Comparison of ENCODE assay signal across 32 cellular contexts in genomic region chr13:31020996-31021395, GRCh38.
"Had no signal": no experiment of that assay in that cellular context is flagged by ENCODE, and none has a peak within 500 bp of the region (broad histone marks: within the 10 kb centered on the region; RNA-seq: fewer than 3 reads in every experiment).

No MANE protein-coding gene starts in this region.

- DNase-seq: activated CD4-positive, alpha-beta memory T cell treated with anti-CD3 and anti-CD28 coated beads, Interleukin-2, amount 10 ng/mL, durations not matched to agents 7 days and 5 days; activated CD4-positive, alpha-beta T cell treated with anti-CD3 and anti-CD28 coated beads for 36 hours; activated CD4-positive, alpha-beta T cell treated with anti-CD3 and anti-CD28 coated beads, Interleukin-2, amount 10 ng/mL, durations not matched to agents 7 days and 5 days; activated CD4-positive, alpha-beta T cell treated with anti-CD3 and anti-CD28 coated beads, Interleukin-2, amount 50 U/mL, for 4 hours; activated CD4-positive, CD25-positive, alpha-beta regulatory T cell; activated CD4-positive, CD25-positive, alpha-beta regulatory T cell treated with anti-CD3 and anti-CD28 coated beads, Interleukin-2, amount 50 U/mL, for 72 hours; activated CD8-positive, alpha-beta memory T cell treated with anti-CD3 and anti-CD28 coated beads, Interleukin-2, amount 50 U/mL, for 48 hours; activated effector memory CD4-positive, alpha-beta T cell treated with Interleukin-2 at 50 U/mL for 16 hours; activated gamma-delta T cell treated with Interleukin-2 at 50 U/mL for 16 hours; activated naive CD4-positive, alpha-beta T cell treated with anti-CD3 and anti-CD28 coated beads, Interleukin-2, amount 50 U/mL, for 16 hours; activated naive CD4-positive, alpha-beta T cell treated with Interleukin-2 at 50 U/mL for 16 hours; activated T-cell treated with anti-CD3 and anti-CD28 coated beads for 4 hours; activated T-cell treated with anti-CD3 and anti-CD28 coated beads, Interleukin-2, amount 50 U/mL, for 24 hours; activated T-cell treated with anti-CD3 and anti-CD28 coated beads, Interleukin-2, amount 50 U/mL, for 72 hours; amniotic stem cell; anterior cingulate cortex; central memory CD4-positive, alpha-beta T cell; cerebellar nuclear complex; dorsolateral prefrontal cortex; effector memory CD4-positive, alpha-beta T cell; endodermal cell; foreskin fibroblast; head of caudate nucleus; T-helper 2 cell had no signal

- H3K27ac Mint-ChIP-seq: activated CD4-positive, alpha-beta memory T cell treated with anti-CD3 and anti-CD28 coated beads, Interleukin-2, amount 10 ng/mL, durations not matched to agents 7 days and 5 days; activated CD4-positive, alpha-beta T cell treated with anti-CD3 and anti-CD28 coated beads for 36 hours; activated CD4-positive, alpha-beta T cell treated with anti-CD3 and anti-CD28 coated beads, Interleukin-2, amount 10 ng/mL, durations not matched to agents 7 days and 5 days; activated naive CD8-positive, alpha-beta T cell; activated T-cell treated with anti-CD3 and anti-CD28 coated beads, Interleukin-2, amount 50 U/mL, for 24 hours; activated T-cell treated with anti-CD3 and anti-CD28 coated beads, Interleukin-2, amount 50 U/mL, for 72 hours; dendritic cell treated with granulocyte-macrophage colony-stimulating factor and Interleukin-4, amounts not matched to agents 40 ng/mL and 50 ng/mL, for 4 days; endodermal cell had no signal

- H3K27me3 ChIP-seq: breast epithelium, cardiac muscle cell, dorsolateral prefrontal cortex had no signal

- H3K4me3 Mint-ChIP-seq: activated CD4-positive, alpha-beta memory T cell treated with anti-CD3 and anti-CD28 coated beads, Interleukin-2, amount 10 ng/mL, durations not matched to agents 7 days and 5 days; activated CD4-positive, alpha-beta T cell treated with anti-CD3 and anti-CD28 coated beads for 36 hours; activated CD4-positive, alpha-beta T cell treated with anti-CD3 and anti-CD28 coated beads, Interleukin-2, amount 10 ng/mL, durations not matched to agents 7 days and 5 days; activated naive CD8-positive, alpha-beta T cell; activated T-cell treated with anti-CD3 and anti-CD28 coated beads, Interleukin-2, amount 50 U/mL, for 24 hours; activated T-cell treated with anti-CD3 and anti-CD28 coated beads, Interleukin-2, amount 50 U/mL, for 72 hours; brain; dendritic cell treated with granulocyte-macrophage colony-stimulating factor and Interleukin-4, amounts not matched to agents 40 ng/mL and 50 ng/mL, for 4 days; endodermal cell had no signal

- H3K4me3 ChIP-seq: breast epithelium, cardiac muscle cell, coronary artery, dorsolateral prefrontal cortex had no signal

- H3K36me3 Mint-ChIP-seq: activated naive CD8-positive, alpha-beta T cell; brain had no signal

- ATAC-seq: activated CD4-positive, alpha-beta T cell treated with anti-CD3 and anti-CD28 coated beads for 36 hours; activated T-cell treated with anti-CD3 and anti-CD28 coated beads, Interleukin-2, amount 50 U/mL, for 72 hours; esophagus mucosa had no signal

- H3K27me3 Mint-ChIP-seq: brain had no signal

- H3K9me3 ChIP-seq: breast epithelium had no signal

- H3K4me1 Mint-ChIP-seq: activated CD4-positive, alpha-beta memory T cell treated with anti-CD3 and anti-CD28 coated beads, Interleukin-2, amount 10 ng/mL, durations not matched to agents 7 days and 5 days; activated CD4-positive, alpha-beta T cell treated with anti-CD3 and anti-CD28 coated beads for 36 hours; activated CD4-positive, alpha-beta T cell treated with anti-CD3 and anti-CD28 coated beads, Interleukin-2, amount 10 ng/mL, durations not matched to agents 7 days and 5 days; endodermal cell had no signal

- H3K36me3 ChIP-seq: breast epithelium, cardiac muscle cell had no signal

- H3K4me1 ChIP-seq: breast epithelium had no signal

- H3K27ac ChIP-seq: breast epithelium, cardiac muscle cell, coronary artery, dorsolateral prefrontal cortex had no signal

- FAIRE-seq: frontal cortex had no signal

- H3K9me3 Mint-ChIP-seq: activated CD4-positive, alpha-beta memory T cell treated with anti-CD3 and anti-CD28 coated beads, Interleukin-2, amount 10 ng/mL, durations not matched to agents 7 days and 5 days; activated CD4-positive, alpha-beta T cell treated with anti-CD3 and anti-CD28 coated beads, Interleukin-2, amount 10 ng/mL, durations not matched to agents 7 days and 5 days; activated T-cell treated with anti-CD3 and anti-CD28 coated beads, Interleukin-2, amount 50 U/mL, for 24 hours; activated T-cell treated with anti-CD3 and anti-CD28 coated beads, Interleukin-2, amount 50 U/mL, for 72 hours; dendritic cell treated with granulocyte-macrophage colony-stimulating factor and Interleukin-4, amounts not matched to agents 40 ng/mL and 50 ng/mL, for 4 days; endodermal cell had no signal
